ENCODE assay signal across 27 cellular contexts in genomic region chr11:59426361-59427067, GRCh38. TPM values are rescaled to one million over a fixed set of nuclear protein-coding genes. Genes with fewer than 3 reads are reported as not detected.
DNase-seq lines count a peak whose midpoint lies in the region; TF ChIP-seq lines count a peak whose summit lies in the region.
"Had no signal": no experiment of that assay in that cellular context is flagged by ENCODE, and none has a peak within 500 bp of the region (broad histone marks: within the 10 kb centered on the region; RNA-seq: fewer than 3 reads in every experiment).

OR5A2 (minus strand) TSS chr11:59426413; CDS start chr11:59422953, 3,460 bp downstream.

- H3K4ac ChIP-seq in mesenchymal stem cell (ENCODE audit: low read depth in 1 of 2, low read length in 2 of 2) = no peak within 1 kb of the TSS

- H3F3A ChIP-seq in neural progenitor cell (ENCODE audit: low read depth) = peaks cover 18% of the 10 kb centered on the region

- H3K4me1 ChIP-seq in HEK293 (ENCODE audit: control insufficient read depth, insufficient read depth, low read length) = no peaks in the 10 kb centered on the region
- H3K4me1 ChIP-seq in neural progenitor cell = peaks cover 35% of the 10 kb centered on the region
- no peaks in the 10 kb centered on the region for H3K4me1 ChIP-seq in mesenchymal stem cell (ENCODE audit: control insufficient read depth, insufficient read depth, low read depth, low read length)
- H3K4me1 ChIP-seq: ascending aorta had no signal

- peak; percentile 35 for DNase-seq in NCI-H748 treated with DMSO at 0.1 percent for 48 hours (lab: John Stamatoyannopoulos, UW)
- no peak for DNase-seq in endothelial cell (ENCODE audit: low spot score)
- DNase-seq in neural progenitor cell (ENCODE audit: low spot score) = peak; percentile 84
- no peak for DNase-seq in mesenchymal stem cell
- DNase-seq in stimulated activated CD4-positive, alpha-beta T cell treated with anti-CD3 and anti-CD28 coated beads, Interleukin-12 subunit alpha, Interleukin-12 subunit beta, amount 100 ng/mL, for 4 hours = no peak
- no peak for DNase-seq in activated CD8-positive, alpha-beta memory T cell treated with anti-CD3 and anti-CD28 coated beads for 24 hours
- DNase-seq: activated CD4-positive, alpha-beta T cell treated with anti-CD3 and anti-CD28 coated beads, Interleukin-2, amount 50 U/mL, for 48 hours; activated naive CD4-positive, alpha-beta T cell treated with anti-CD3 and anti-CD28 coated beads, Interleukin-2, amount 50 U/mL, for 16 hours; activated T-cell treated with anti-CD3 and anti-CD28 coated beads, Interleukin-2, amount 50 U/mL, for 24 hours; Calu3; cortex of kidney; erythroblast; kidney; NCI-H1694; NCI-H510A; SHP77 had no signal

- H3K18ac ChIP-seq in mesenchymal stem cell (ENCODE audit: low read depth in 1 of 2, low read length in 2 of 2) = no peak within 1 kb of the TSS

- H3K27ac Mint-ChIP-seq in endothelial cell (ENCODE audit: unreplicated experiment) (peak within 1 kb of the TSS; percentile 62), neural progenitor cell (peak within 1 kb of the TSS; percentile 74)
- H3K27ac Mint-ChIP-seq: activated T-cell treated with anti-CD3 and anti-CD28 coated beads, Interleukin-2, amount 50 U/mL, for 24 hours; natural killer cell treated with Interleukin-12 subunit alpha and Interleukin-12 subunit beta and Interleukin-15 and Interleukin-18, amount 100 ng/mL, for 72 hours had no signal

- CTCF ChIA-PET in HEK293 (lab: Yijun Ruan, JAX) = interaction anchor here (1.6 kb wide), 1 partner anchor 254 kb away, joined by 5 read pairs; the partner anchor contains the start of gene DTX4

- H3K27ac ChIP-seq in HEK293 (ENCODE audit: extremely low read depth, low read depth, low read length) (no peak within 1 kb of the TSS), neural progenitor cell (peak within 1 kb of the TSS; percentile 82), mesenchymal stem cell (ENCODE audit: low read length, poor library complexity, severe bottlenecking) (no peak within 1 kb of the TSS)
- H3K27ac ChIP-seq: ascending aorta had no signal

- H3K79me2 ChIP-seq in neural progenitor cell (ENCODE audit: low read depth) = no peaks in the 10 kb centered on the region

- H3K4me2 ChIP-seq in neural progenitor cell (peak within 1 kb of the TSS; percentile 63), mesenchymal stem cell (ENCODE audit: low read length, poor library complexity, severe bottlenecking) (no peak within 1 kb of the TSS)

- no peak within 1 kb of the TSS for H4K8ac ChIP-seq in mesenchymal stem cell (ENCODE audit: low read length)

- WGBS in mesenchymal stem cell = 25% methylated on average over 3 of the region's 5 CpGs

- H3K23ac ChIP-seq in mesenchymal stem cell (ENCODE audit: low read length in 2 of 2) = no peak within 1 kb of the TSS

- no peaks in the 10 kb centered on the region for H3K36me3 Mint-ChIP-seq in endothelial cell (ENCODE audit: low read depth, unreplicated experiment)
- peaks cover 2% of the 10 kb centered on the region for H3K36me3 Mint-ChIP-seq in neural progenitor cell
- H3K36me3 Mint-ChIP-seq: natural killer cell treated with Interleukin-12 subunit alpha and Interleukin-12 subunit beta and Interleukin-15 and Interleukin-18, amount 100 ng/mL, for 72 hours had no signal

- no peak within 1 kb of the TSS for H4K91ac ChIP-seq in mesenchymal stem cell (ENCODE audit: low read length)

- H3K4me3 Mint-ChIP-seq in endothelial cell (ENCODE audit: unreplicated experiment) (no peak within 1 kb of the TSS), neural progenitor cell (peak within 1 kb of the TSS; percentile 19)
- H3K4me3 Mint-ChIP-seq: activated T-cell treated with anti-CD3 and anti-CD28 coated beads, Interleukin-2, amount 50 U/mL, for 24 hours; natural killer cell treated with Interleukin-12 subunit alpha and Interleukin-12 subunit beta and Interleukin-15 and Interleukin-18, amount 100 ng/mL, for 72 hours had no signal

- H3K4me3 ChIP-seq in HEK293 (ENCODE audit: low read depth, low read length) (no peak within 1 kb of the TSS), neural progenitor cell (peak within 1 kb of the TSS; percentile 16), mesenchymal stem cell (ENCODE audit: insufficient read depth in 1 of 2, low read depth in 1 of 2, low read length in 2 of 2) (no peak within 1 kb of the TSS)
- H3K4me3 ChIP-seq: ascending aorta, GM12878 had no signal

- H2BK120ac ChIP-seq in mesenchymal stem cell (ENCODE audit: low read depth, low read length) = no peak within 1 kb of the TSS

- no peaks in the 10 kb centered on the region for H4K20me1 ChIP-seq in neural progenitor cell (ENCODE audit: low read depth)

- H2BK12ac ChIP-seq in mesenchymal stem cell (ENCODE audit: low read length in 2 of 2) = no peak within 1 kb of the TSS

- no peak within 1 kb of the TSS for H3K14ac ChIP-seq in mesenchymal stem cell (ENCODE audit: low read length in 2 of 2)

- H3K4me1 Mint-ChIP-seq in endothelial cell (ENCODE audit: unreplicated experiment) (peaks cover 22% of the 10 kb centered on the region), neural progenitor cell (peaks cover 23% of the 10 kb centered on the region)

- POLR2A ChIA-PET in HEK293 (lab: Yijun Ruan, JAX) = no interaction called here

- H2AK5ac ChIP-seq in mesenchymal stem cell (ENCODE audit: low read length, severe bottlenecking) = no peak within 1 kb of the TSS

- H3K36me3 ChIP-seq in HEK293 (ENCODE audit: control insufficient read depth in 2 of 2, insufficient read depth in 1 of 2, low read length in 2 of 2) (no peaks in the 10 kb centered on the region), neural progenitor cell (no peaks in the 10 kb centered on the region), mesenchymal stem cell (ENCODE audit: control insufficient read depth in 1 of 2, insufficient read depth in 2 of 2, low read depth in 1 of 2, low read length in 2 of 2) (no peaks in the 10 kb centered on the region)
- H3K36me3 ChIP-seq: ascending aorta had no signal

- H3K27me3 ChIP-seq in neural progenitor cell (no peaks in the 10 kb centered on the region), mesenchymal stem cell (ENCODE audit: control insufficient read depth in 1 of 2, insufficient read depth in 1 of 2, low read length in 2 of 2) (peaks cover 0 to 3% of the 10 kb centered on the region in 2 experiments)
- H3K27me3 ChIP-seq: ascending aorta had no signal

- H3K27me3 Mint-ChIP-seq in endothelial cell (ENCODE audit: unreplicated experiment) (no peaks in the 10 kb centered on the region), neural progenitor cell (ENCODE audit: insufficient read depth, low read depth) (peaks cover 5% of the 10 kb centered on the region)

- H3K9me3 ChIP-seq in HEK293 (ENCODE audit: control insufficient read depth, insufficient read depth, low read depth, low read length) = no peaks in the 10 kb centered on the region
- no peaks in the 10 kb centered on the region for H3K9me3 ChIP-seq in neural progenitor cell (ENCODE audit: low read depth)
- H3K9me3 ChIP-seq in mesenchymal stem cell (ENCODE audit: control insufficient read depth, low read length) = no peaks in the 10 kb centered on the region
- H3K9me3 ChIP-seq: ascending aorta had no signal

- no peaks in the 10 kb centered on the region for H3K9me3 Mint-ChIP-seq in endothelial cell (ENCODE audit: unreplicated experiment)
- H3K9me3 Mint-ChIP-seq in neural progenitor cell = peaks cover 8% of the 10 kb centered on the region
- H3K9me3 Mint-ChIP-seq: activated T-cell treated with anti-CD3 and anti-CD28 coated beads, Interleukin-2, amount 50 U/mL, for 24 hours; natural killer cell treated with Interleukin-12 subunit alpha and Interleukin-12 subunit beta and Interleukin-15 and Interleukin-18, amount 100 ng/mL, for 72 hours had no signal

- no peaks in the 10 kb centered on the region for H3K79me1 ChIP-seq in mesenchymal stem cell (replicated peaks; ENCODE audit: low read length, poor library complexity, severe bottlenecking)

- no peak within 1 kb of the TSS for H2BK5ac ChIP-seq in mesenchymal stem cell (ENCODE audit: low read depth, low read length, poor library complexity, severe bottlenecking)

- H2AFZ ChIP-seq in neural progenitor cell (replicated peaks) = peak within 1 kb of the TSS; percentile 66
- no peak within 1 kb of the TSS for H2AFZ ChIP-seq in mesenchymal stem cell (ENCODE audit: low read depth, low read length)

- TF ChIP-seq CTCF in HEK293 (tag by site-specific recombination; IDR thresholded peaks at IDR 0.05) = no peak
- no peak for TF ChIP-seq CTCF in endothelial cell (IDR thresholded peaks at IDR 0.05; ENCODE audit: unreplicated experiment)
- TF ChIP-seq CTCF in neural progenitor cell (IDR thresholded peaks at IDR 0.05) = no peak

- H2BK15ac ChIP-seq in mesenchymal stem cell (ENCODE audit: low read depth, poor library complexity, severe bottlenecking) = no peak within 1 kb of the TSS

- no peak within 1 kb of the TSS for H3K9ac ChIP-seq in neural progenitor cell
- no peak within 1 kb of the TSS for H3K9ac ChIP-seq in mesenchymal stem cell (ENCODE audit: low read length)

TF ChIP-seq in HEK293, 187 proteins besides CTCF, POLR2A, EP300 and RAD21:
- TF ChIP-seq ATF2 (tag by site-specific recombination; IDR thresholded peaks at IDR 0.05; ENCODE audit: low read depth) (peak; percentile 68; the same call in 1 of the 2 replicates), ZNF529 (tag by site-specific recombination; IDR thresholded peaks at IDR 0.05; ENCODE audit: insufficient replicate concordance) (no peak)

RNA-seq across cellular contexts. Expression of gene OR5A2, which starts in this region (rescaled TPM):
- total RNA-seq in endothelial cell (ENCODE audit: unreplicated experiment) (not detected), neural progenitor cell (ENCODE audit: low replicate concordance) (not detected in 2 replicates)
- polyA plus RNA-seq in mesenchymal stem cell (2013, experiment 1 of 2) = not detected
- not detected for polyA plus RNA-seq in mesenchymal stem cell (2013, experiment 2 of 2)
- total RNA-seq: ascending aorta; Calu3; frontal cortex; GM12878; HT1080; kidney; mesenteric fat pad; natural killer cell treated with Interleukin-12 subunit alpha and Interleukin-12 subunit beta and Interleukin-15 and Interleukin-18, amount 100 ng/mL, for 72 hours; OCI-LY7; pulmonary artery endothelial cell; T-helper 1 cell treated with Interleukin-12 subunit alpha and Interleukin-12 subunit beta and Interleukin-4 antibody, amounts not matched to agents 30 ng/mL and 1 ng/mL, for 36 hours had no signal
- polyA plus RNA-seq: BJ, GM12878 had no signal

Comparison
In these comparisons a context has a peak if more than half of its experiments do, and no peak if none do; other contexts are left out.
1. Peak in DNase-seq, H3K4me3 ChIP-seq, H3K27ac ChIP-seq and H3K4me2 ChIP-seq in neural progenitor cell; RNA of the gene not detected or under 1 TPM.